ENCODE assay signal across 23 cellular contexts in the genomic region with DNA sequence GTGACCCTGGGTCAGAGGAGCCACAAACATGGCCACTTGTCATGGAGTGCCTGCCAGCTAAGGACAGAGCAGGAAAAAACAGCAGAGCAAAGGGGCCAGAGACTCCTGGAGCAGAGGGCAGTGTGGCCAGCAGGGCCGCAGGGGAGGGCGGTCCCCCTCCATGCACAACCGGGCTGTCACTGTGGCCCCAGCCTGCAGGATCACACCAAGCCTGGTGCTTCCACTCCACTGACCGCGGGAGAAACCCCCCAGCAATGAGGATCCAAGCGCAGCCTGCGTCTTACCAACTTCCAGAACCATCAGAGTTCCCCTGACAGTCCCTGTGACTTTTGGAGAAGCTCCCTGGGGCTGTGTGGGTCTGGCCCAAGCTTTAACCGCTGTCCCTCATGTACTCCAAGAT.
"Had no signal": no experiment of that assay in that cellular context is flagged by ENCODE, and none has a peak within 500 bp of the region (broad histone marks: within the 10 kb centered on the region; RNA-seq: fewer than 3 reads in every experiment).

No MANE protein-coding gene starts in this region.

- DNase-seq: effector memory CD8-positive, alpha-beta T cell; foreskin keratinocyte; immature natural killer cell; left cardiac atrium; left ventricle myocardium inferior; mesenchymal stem cell; midbrain; naive B cell; ovary; sigmoid colon; stimulated activated CD4-positive, alpha-beta T cell treated with anti-CD3 and anti-CD28 coated beads, Interleukin-2, amount 100 ng/mL, for 24 hours; stimulated activated CD4-positive, alpha-beta T cell treated with anti-CD3 and anti-CD28 coated beads, Interleukin-4, amount 100 ng/mL, for 4 hours; stimulated activated naive B cell treated with anti-CD40 and anti-IgM and Interleukin-4, amounts not matched to agents 10 μg/mL and 1 μg/mL and 100 μg/mL, for 72 hours; stimulated activated naive CD8-positive, alpha-beta T cell treated with anti-CD3 and anti-CD28 coated beads, Interleukin-15, amount 100 ng/mL, for 72 hours; testis; upper lobe of right lung had no signal

- H3K4me1 ChIP-seq: foreskin keratinocyte, left ventricle myocardium inferior, right atrium auricular region, sigmoid colon, upper lobe of right lung, vagina had no signal

- H3K4me3 ChIP-seq: left ventricle myocardium inferior, lung, ovary, right atrium auricular region, sigmoid colon, skin epidermis, testis, tibial nerve, upper lobe of right lung, vagina had no signal

- H3K27me3 Mint-ChIP-seq: effector memory CD8-positive, alpha-beta T cell had no signal

- H3K4me1 Mint-ChIP-seq: nephron had no signal

- H3K9me3 ChIP-seq: left ventricle myocardium inferior, ovary, right atrium auricular region, sigmoid colon, testis, tibial nerve, upper lobe of right lung, vagina had no signal

- H3K36me3 Mint-ChIP-seq: immature natural killer cell; naive B cell; stimulated activated naive B cell treated with anti-CD40 and anti-IgM and Interleukin-4, amounts not matched to agents 10 μg/mL and 1 μg/mL and 100 μg/mL, for 72 hours had no signal

- H3K9me3 Mint-ChIP-seq: dendritic cell treated with granulocyte-macrophage colony-stimulating factor and Interleukin-4, amounts not matched to agents 40 ng/mL and 50 ng/mL, for 4 days; effector memory CD8-positive, alpha-beta T cell; immature natural killer cell; naive B cell; nephron; stimulated activated naive B cell treated with anti-CD40 and anti-IgM and Interleukin-4, amounts not matched to agents 10 μg/mL and 1 μg/mL and 100 μg/mL, for 72 hours; stimulated activated naive CD8-positive, alpha-beta T cell treated with anti-CD3 and anti-CD28 coated beads, Interleukin-15, amount 100 ng/mL, for 72 hours had no signal

- H3K4me3 Mint-ChIP-seq: dendritic cell treated with granulocyte-macrophage colony-stimulating factor and Interleukin-4, amounts not matched to agents 40 ng/mL and 50 ng/mL, for 4 days; effector memory CD8-positive, alpha-beta T cell; immature natural killer cell; nephron; stimulated activated naive B cell treated with anti-CD40 and anti-IgM and Interleukin-4, amounts not matched to agents 10 μg/mL and 1 μg/mL and 100 μg/mL, for 72 hours; stimulated activated naive CD8-positive, alpha-beta T cell treated with anti-CD3 and anti-CD28 coated beads, Interleukin-15, amount 100 ng/mL, for 72 hours had no signal

- H3K27me3 ChIP-seq: ovary, right atrium auricular region, testis, upper lobe of right lung, vagina had no signal

- H3K27ac Mint-ChIP-seq: dendritic cell treated with granulocyte-macrophage colony-stimulating factor and Interleukin-4, amounts not matched to agents 40 ng/mL and 50 ng/mL, for 4 days; nephron; stimulated activated naive CD8-positive, alpha-beta T cell treated with anti-CD3 and anti-CD28 coated beads, Interleukin-15, amount 100 ng/mL, for 72 hours had no signal

- H3K36me3 ChIP-seq: left ventricle myocardium inferior, ovary, right atrium auricular region, sigmoid colon, tibial nerve, upper lobe of right lung, vagina had no signal

- H3K27ac ChIP-seq: foreskin keratinocyte, left ventricle myocardium inferior, ovary, right atrium auricular region, sigmoid colon, skin epidermis, testis, tibial nerve, upper lobe of right lung, vagina had no signal

- ATAC-seq: effector memory CD8-positive, alpha-beta T cell; foreskin keratinocyte; left cardiac atrium; stimulated activated naive B cell treated with anti-CD40 and anti-IgM and Interleukin-4, amounts not matched to agents 10 μg/mL and 1 μg/mL and 100 μg/mL, for 72 hours; stimulated activated naive CD8-positive, alpha-beta T cell treated with anti-CD3 and anti-CD28 coated beads, Interleukin-15, amount 100 ng/mL, for 72 hours; upper lobe of right lung had no signal
